ENCODE assay signal across 11 cellular contexts in the genomic region with DNA sequence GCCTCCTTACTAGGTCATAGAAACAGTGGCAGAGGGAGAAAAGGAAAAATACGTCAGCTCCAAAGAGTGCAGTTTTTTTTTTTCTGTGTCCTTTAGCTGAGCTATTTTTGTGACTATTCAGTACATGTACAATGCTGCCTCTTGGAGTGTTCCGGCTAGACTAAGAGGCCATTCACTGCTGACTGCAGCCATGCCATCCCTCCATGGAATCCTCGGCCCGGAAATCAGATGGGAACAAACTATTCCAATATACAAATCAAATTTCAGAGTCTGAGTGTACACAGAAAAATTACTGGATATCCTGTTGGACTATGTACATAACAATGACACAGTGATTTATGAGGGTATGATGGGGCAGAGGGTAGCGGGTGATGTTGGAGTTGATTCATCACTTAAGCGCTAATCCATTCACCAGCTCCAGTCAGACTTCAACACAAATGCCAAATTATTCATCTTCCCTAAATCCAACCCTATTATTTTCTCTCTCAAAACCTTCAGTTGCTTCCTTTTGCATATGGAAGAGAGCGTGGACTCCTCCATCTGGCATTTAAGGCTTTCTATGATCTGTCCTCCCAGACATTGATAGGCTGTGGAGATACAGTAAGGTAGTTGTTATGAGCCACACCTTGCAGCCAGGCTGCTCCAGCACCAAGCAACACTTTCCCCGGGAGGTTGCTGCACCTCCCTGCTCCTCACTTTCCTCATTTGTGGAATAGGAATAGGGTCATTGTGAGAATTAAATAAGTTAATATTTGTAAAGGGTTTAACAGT.
A peak's percentile ranks its signal among the peaks of the same experiment; 100 is the strongest.
DNase-seq lines count a peak whose midpoint lies in the region; ATAC-seq, FAIRE-seq and TF ChIP-seq lines count a peak whose summit lies in the region.
"Had no signal": no experiment of that assay in that cellular context is flagged by ENCODE, and none has a peak within 500 bp of the region (broad histone marks: within the 10 kb centered on the region; RNA-seq: fewer than 3 reads in every experiment).

No MANE protein-coding gene starts in this region.

- FAIRE-seq in endothelial cell of umbilical vein (lab: Jason Lieb, UNC) (peak; percentile 92), D721Med (lab: Jason Lieb, UNC) (no peak)

- H4K20me1 ChIP-seq in endothelial cell of umbilical vein (replicated peaks; ENCODE audit: control insufficient read depth, extremely low read depth, insufficient read depth, low read length) = no peaks in the 10 kb centered on the region

- peak; percentile 65 for TF ChIP-seq POLR2A in endothelial cell of umbilical vein (IDR thresholded peaks at IDR 0.05; ENCODE audit: low read depth, low read length)
- no peak for TF ChIP-seq POLR2A in testis (IDR thresholded peaks at IDR 0.05)

- TF ChIP-seq CTCF in endothelial cell of umbilical vein (IDR thresholded peaks at IDR 0.05; ENCODE audit: extremely low read depth in 1 of 2, insufficient read depth in 1 of 2, low read depth in 1 of 2, low read length in 2 of 2) (no peak), mucosa of descending colon (IDR thresholded peaks at IDR 0.05) (no peak), testis (IDR thresholded peaks at IDR 0.05) (no peak), D721Med (IDR thresholded peaks at IDR 0.05; ENCODE audit: insufficient read depth, missing control alignments) (no peak)

- H3K4me2 ChIP-seq in endothelial cell of umbilical vein (ENCODE audit: insufficient read depth, low read length) = peak overlapping the region; percentile 75

- H3K9me3 ChIP-seq in endothelial cell of umbilical vein (replicated peaks; ENCODE audit: control insufficient read depth, insufficient read depth, low read length) (no peaks in the 10 kb centered on the region), mucosa of descending colon (no peaks in the 10 kb centered on the region), testis (no peaks in the 10 kb centered on the region)
- H3K9me3 ChIP-seq: BLaER1 treated with 17β-estradiol and CSF1 and Interleukin-3, amounts not matched to agents 10 nM and 100 nM had no signal

- dilution Hi-C loops in endothelial cell of umbilical vein (cut with MboI; ENCODE audit: extremely low pct_ligation_motif_present, low sequenced_read_pairs) = no loop called here

- POLR2A ChIA-PET in endothelial cell of umbilical vein (lab: Charles Lee) = interaction anchor here (1.3 to 2.2 kb wide), 3 partner anchors 82 to 518 kb away, joined by 3 to 7 read pairs (median 4); partner anchors contain the start of genes BCL6 and LPP

- H3K79me2 ChIP-seq in endothelial cell of umbilical vein (ENCODE audit: control insufficient read depth, insufficient read depth, low read length) = peaks cover 45% of the 10 kb centered on the region

- intact Hi-C loops in endothelial cell of umbilical vein (cut with micrococcal nuclease) = loop anchor here (1.0 to 5.0 kb wide), 14 partner anchors 32 to 685 kb away; partner anchors contain the start of gene BCL6
- intact Hi-C loops in mucosa of descending colon (cut with DNase I, micrococcal nuclease) = loop anchor here in 1 of 2 donors (10.0 kb wide), 1 partner anchor 518 kb away; the partner anchor contains the start of gene BCL6
- intact Hi-C loops in testis (cut with DNase I; ENCODE audit: low total_unique reads) = loop anchor here (10.0 kb wide), 1 partner anchor 518 kb away; the partner anchor contains the start of gene BCL6

- peak overlapping the region; percentile 81 for H3K9ac ChIP-seq in endothelial cell of umbilical vein (replicated peaks; ENCODE audit: extremely low read depth, insufficient read depth, low read length)
- H3K9ac ChIP-seq: BLaER1 treated with 17β-estradiol and CSF1 and Interleukin-3, amounts not matched to agents 10 nM and 100 nM had no signal

- no peaks in the 10 kb centered on the region for H3K36me3 ChIP-seq in endothelial cell of umbilical vein (ENCODE audit: control insufficient read depth in 2 of 2, extremely low read depth in 1 of 2, insufficient read depth in 2 of 2, low read length in 2 of 2)
- no peaks in the 10 kb centered on the region for H3K36me3 ChIP-seq in mucosa of descending colon (ENCODE audit: low read depth)
- H3K36me3 ChIP-seq in testis (ENCODE audit: low read depth, missing control alignments) = no peaks in the 10 kb centered on the region

- H3K4me1 ChIP-seq in endothelial cell of umbilical vein (ENCODE audit: control insufficient read depth, extremely low read depth, insufficient read depth, low read length) (peaks cover 79% of the 10 kb centered on the region), mucosa of descending colon (ENCODE audit: low read depth) (peaks cover 29% of the 10 kb centered on the region), testis (peaks cover 22% of the 10 kb centered on the region)

- BruUV-seq in endothelial cell of umbilical vein (replicated peaks; lab: Mats Ljungman, UMichigan) = TSS peak; percentile 31

- H3K27ac ChIP-seq in endothelial cell of umbilical vein (ENCODE audit: insufficient read depth, low read depth, low read length) (peak overlapping the region; percentile 88), testis (peak overlapping the region in 1 of 2 donors; percentile 93)

- peak; percentile 73 for ATAC-seq in mucosa of descending colon

- peak; percentile 93 for DNase-seq in A172 (ENCODE audit: low spot score)
- peak; percentile 27 for DNase-seq in NCI-H2227 (lab: John Stamatoyannopoulos, UW; ENCODE audit: unreplicated experiment)
- DNase-seq in endothelial cell of umbilical vein (ENCODE audit: low read depth, low spot score) = peak; percentile 97
- no peak for DNase-seq in mucosa of descending colon
- no peak for DNase-seq in testis
- DNase-seq in D721Med (ENCODE audit: insufficient read length, low spot score) = no peak
- no peak for DNase-seq in activated T-cell treated with anti-CD3 and anti-CD28 coated beads, Interleukin-2, amount 50 U/mL, for 1 hour
- no peak for DNase-seq in retina
- DNase-seq: MV-4-11, nephron progenitor cell had no signal

- H3K4me3 ChIP-seq in endothelial cell of umbilical vein (replicated peaks in 1 of 3; ENCODE audit: insufficient read depth in 1 of 3, low read depth in 1 of 3, low read length in 3 of 3) (no peak overlapping the region), mucosa of descending colon (no peak overlapping the region), testis (no peak overlapping the region)
- H3K4me3 ChIP-seq: BLaER1 treated with 17β-estradiol and CSF1 and Interleukin-3, amounts not matched to agents 10 nM and 100 nM had no signal

- WGBS in testis, 2 donors = 74 to 83% methylated on average over 8 of the region's 8 CpGs

- H3K27me3 ChIP-seq in endothelial cell of umbilical vein (ENCODE audit: control insufficient read depth in 2 of 2, insufficient read depth in 2 of 2, low read length in 2 of 2) (no peaks in the 10 kb centered on the region), testis (no peaks in the 10 kb centered on the region)
- H3K27me3 ChIP-seq: BLaER1 treated with 17β-estradiol and CSF1 and Interleukin-3, amounts not matched to agents 10 nM and 100 nM had no signal

- H2AFZ ChIP-seq in endothelial cell of umbilical vein (ENCODE audit: low read depth, low read length) = no peak overlapping the region

- CTCF ChIA-PET in endothelial cell of umbilical vein (lab: Charles Lee) = interaction anchor here (0.6 to 2.9 kb wide), 12 partner anchors 14 to 691 kb away, joined by 3 to 12 read pairs (median 3); partner anchors contain the start of gene BCL6

- no peaks in the 10 kb centered on the region for H3K9me1 ChIP-seq in endothelial cell of umbilical vein (replicated peaks; ENCODE audit: control insufficient read depth, extremely low read depth, insufficient read depth, low read length)

TF ChIP-seq in endothelial cell of umbilical vein, 7 proteins besides CTCF, POLR2A, EP300 and RAD21:
- TF ChIP-seq EZH2 (IDR thresholded peaks at IDR 0.05; ENCODE audit: borderline replicate concordance, low read depth, low read length, severe bottlenecking) = no peak
- peak; percentile 24 for TF ChIP-seq MYC (IDR thresholded peaks at IDR 0.05; ENCODE audit: low read depth, low read length)
- peak; percentile 92 for TF ChIP-seq POLR2AphosphoS5 (IDR thresholded peaks at IDR 0.05; ENCODE audit: insufficient read depth, low read depth, low read length)
- peak; percentile 93 for TF ChIP-seq FOS (IDR thresholded peaks at IDR 0.05; ENCODE audit: borderline replicate concordance, insufficient read depth, low read length)
- TF ChIP-seq MAX (IDR thresholded peaks at IDR 0.05; ENCODE audit: insufficient read depth, insufficient read length) = no peak
- peak; percentile 71 for TF ChIP-seq JUN (IDR thresholded peaks at IDR 0.05; ENCODE audit: borderline replicate concordance, insufficient read depth, insufficient read length, low read depth)
- TF ChIP-seq GATA2 (IDR thresholded peaks at IDR 0.05; ENCODE audit: insufficient read depth, insufficient read length, low read depth, low read length) = peak; percentile 69

Comparison
In these comparisons a context has a peak if more than half of its experiments do, and no peak if none do; other contexts are left out.
1. DNase-seq: peak in A172 (single experiment), NCI-H2227 (single experiment) and endothelial cell of umbilical vein (single experiment); none in mucosa of descending colon (0 of 3), testis (single experiment), D721Med (single experiment), activated T-cell treated with anti-CD3 and anti-CD28 coated beads, Interleukin-2, amount 50 U/mL, for 1 hour (single experiment) and retina (single experiment).